ENCODE assay signal across 11 cellular contexts in the genomic region with DNA sequence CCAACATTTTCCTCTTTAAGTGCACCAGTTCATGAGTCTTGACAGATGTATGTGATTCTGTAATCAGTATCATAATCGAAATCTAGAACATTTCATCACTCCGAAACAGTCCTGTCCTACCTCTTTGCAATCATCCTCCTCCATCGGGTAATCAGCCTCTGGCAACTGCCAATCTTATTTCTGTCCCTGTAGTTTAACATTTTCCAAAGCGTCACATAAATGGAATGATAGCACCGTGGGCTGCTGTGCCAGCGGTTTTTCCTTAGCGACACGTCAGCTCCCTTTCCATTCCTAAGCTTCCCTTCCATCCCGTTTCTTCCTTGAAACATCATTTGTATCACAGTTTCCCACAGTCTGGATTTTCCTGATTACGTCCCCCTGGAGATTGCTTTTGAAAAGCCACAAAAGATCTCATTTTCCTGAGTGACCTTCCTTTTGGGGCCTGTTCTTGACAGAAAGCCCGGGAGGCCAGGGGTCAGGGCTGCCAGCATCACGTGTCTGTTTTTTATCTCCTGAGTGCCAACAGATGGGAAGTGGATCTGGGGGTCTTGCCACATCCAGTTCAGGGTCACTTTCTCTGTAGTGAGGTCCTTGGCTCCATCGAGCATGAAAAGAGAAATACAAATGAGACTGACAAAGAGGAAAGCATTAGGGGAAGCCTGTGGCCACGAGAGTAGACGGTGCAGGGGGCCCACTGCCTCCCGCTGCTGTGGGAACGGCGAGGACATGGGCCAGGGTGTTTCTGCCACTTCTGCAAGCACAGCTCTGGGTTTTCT. TPM values are rescaled to one million over a fixed set of nuclear protein-coding genes. Genes with fewer than 3 reads are reported as not detected.
DNase-seq lines count a peak whose midpoint lies in the region; ATAC-seq and TF ChIP-seq lines count a peak whose summit lies in the region.
"Had no signal": no experiment of that assay in that cellular context is flagged by ENCODE, and none has a peak within 500 bp of the region (broad histone marks: within the 10 kb centered on the region; RNA-seq: fewer than 3 reads in every experiment).

No MANE protein-coding gene starts in this region.

- POLR2A ChIA-PET in naive thymus-derived CD8-positive, alpha-beta T cell (lab: Charles Lee): no interaction called here

- no peak overlapping the region for H3K4me2 ChIP-seq in hepatocyte

- intact Hi-C loops in activated CD4-positive, alpha-beta T cell treated with anti-CD3 and anti-CD28 coated beads, Interleukin-2, amount 10 ng/mL, durations not matched to agents 24 days and 14 days (cut with micrococcal nuclease): no loop called here

- H3K27ac Mint-ChIP-seq in chondrocyte (ENCODE audit: unreplicated experiment): peak overlapping the region; percentile 98
- peak overlapping the region in 4 of 10 donors; percentile 11 to 57 (median 50) for H3K27ac Mint-ChIP-seq in naive thymus-derived CD8-positive, alpha-beta T cell
- H3K27ac Mint-ChIP-seq in activated CD4-positive, alpha-beta T cell treated with anti-CD3 and anti-CD28 coated beads, Interleukin-2, amount 10 ng/mL, durations not matched to agents 24 days and 14 days: no peak overlapping the region
- H3K27ac Mint-ChIP-seq: CD4-positive, alpha-beta T cell had no signal

- TF ChIP-seq CTCF in chondrocyte (IDR thresholded peaks at IDR 0.05): no peak
- no peak for TF ChIP-seq CTCF in hepatocyte (IDR thresholded peaks at IDR 0.05; ENCODE audit: poor library complexity)

- no peak overlapping the region for H2AFZ ChIP-seq in hepatocyte

- H3K36me3 Mint-ChIP-seq in chondrocyte (ENCODE audit: low read depth): peaks cover 5% of the 10 kb centered on the region
- peaks cover 0 to 48% (median under 1%) of the 10 kb centered on the region in 3 donors for H3K36me3 Mint-ChIP-seq in naive thymus-derived CD8-positive, alpha-beta T cell
- H3K36me3 Mint-ChIP-seq in activated CD4-positive, alpha-beta T cell treated with anti-CD3 and anti-CD28 coated beads, Interleukin-2, amount 10 ng/mL, durations not matched to agents 24 days and 14 days (ENCODE audit: low read depth): peaks cover 3% of the 10 kb centered on the region

- no peak for ATAC-seq in naive thymus-derived CD8-positive, alpha-beta T cell
- ATAC-seq in HG03460 (IDR thresholded peaks at IDR 0.05; ENCODE audit: unreplicated experiment): no peak

- H3K36me3 ChIP-seq in hepatocyte (replicated peaks; ENCODE audit: insufficient read depth, low read depth): no peaks in the 10 kb centered on the region

- no peaks in the 10 kb centered on the region for H3K9me2 ChIP-seq in hepatocyte (replicated peaks; ENCODE audit: insufficient read depth)

- peaks cover 14% of the 10 kb centered on the region for H3K4me1 ChIP-seq in hepatocyte (ENCODE audit: insufficient read depth)

- H3K4me1 Mint-ChIP-seq in chondrocyte (ENCODE audit: low read depth): peaks cover 29% of the 10 kb centered on the region
- H3K4me1 Mint-ChIP-seq in naive thymus-derived CD8-positive, alpha-beta T cell: peaks cover 0 to 4% (median 2%) of the 10 kb centered on the region in 4 donors
- H3K4me1 Mint-ChIP-seq in activated CD4-positive, alpha-beta T cell treated with anti-CD3 and anti-CD28 coated beads, Interleukin-2, amount 10 ng/mL, durations not matched to agents 24 days and 14 days: no peaks in the 10 kb centered on the region

- peaks cover 25% of the 10 kb centered on the region for H3K79me2 ChIP-seq in hepatocyte

- no peak overlapping the region for H3K4me3 ChIP-seq in hepatocyte

- no peaks in the 10 kb centered on the region for H3K9me3 Mint-ChIP-seq in chondrocyte (ENCODE audit: low read depth)
- no peaks in the 10 kb centered on the region for H3K9me3 Mint-ChIP-seq in naive thymus-derived CD8-positive, alpha-beta T cell
- no peaks in the 10 kb centered on the region for H3K9me3 Mint-ChIP-seq in activated CD4-positive, alpha-beta T cell treated with anti-CD3 and anti-CD28 coated beads, Interleukin-2, amount 10 ng/mL, durations not matched to agents 24 days and 14 days
- H3K9me3 Mint-ChIP-seq: CD4-positive, alpha-beta T cell had no signal

- no peaks in the 10 kb centered on the region for H4K20me1 ChIP-seq in hepatocyte (ENCODE audit: insufficient read depth, poor library complexity, severe bottlenecking)

- H3K27me3 Mint-ChIP-seq in chondrocyte (ENCODE audit: low read depth): no peaks in the 10 kb centered on the region
- H3K27me3 Mint-ChIP-seq in naive thymus-derived CD8-positive, alpha-beta T cell: no peaks in the 10 kb centered on the region
- no peaks in the 10 kb centered on the region for H3K27me3 Mint-ChIP-seq in activated CD4-positive, alpha-beta T cell treated with anti-CD3 and anti-CD28 coated beads, Interleukin-2, amount 10 ng/mL, durations not matched to agents 24 days and 14 days
- H3K27me3 Mint-ChIP-seq: CD4-positive, alpha-beta T cell had no signal

- peak overlapping the region; percentile 21 for H3K4me3 Mint-ChIP-seq in chondrocyte (ENCODE audit: unreplicated experiment)
- no peak overlapping the region for H3K4me3 Mint-ChIP-seq in naive thymus-derived CD8-positive, alpha-beta T cell
- no peak overlapping the region for H3K4me3 Mint-ChIP-seq in activated CD4-positive, alpha-beta T cell treated with anti-CD3 and anti-CD28 coated beads, Interleukin-2, amount 10 ng/mL, durations not matched to agents 24 days and 14 days
- H3K4me3 Mint-ChIP-seq: CD4-positive, alpha-beta T cell had no signal

- DNase-seq in Daoy (ENCODE audit: low read depth): peak; percentile 63
- no peak for DNase-seq in chondrocyte (ENCODE audit: low spot score)
- peak; percentile 9 for DNase-seq in hepatocyte (ENCODE audit: low spot score)
- peak; percentile 56 for DNase-seq in retina
- no peak for DNase-seq in naive thymus-derived CD8-positive, alpha-beta T cell
- DNase-seq in activated CD4-positive, alpha-beta T cell treated with anti-CD3 and anti-CD28 coated beads, Interleukin-2, amount 10 ng/mL, durations not matched to agents 24 days and 14 days: no peak
- DNase-seq in iPS-NIHi7 (ENCODE audit: extremely low spot score): no peak
- DNase-seq: activated effector memory CD4-positive, alpha-beta T cell treated with anti-CD3 and anti-CD28 coated beads, Interleukin-2, amount 50 U/mL, for 16 hours; CD4-positive, alpha-beta T cell; NCI-H510A treated with DMSO at 0.1 percent for 48 hours had no signal

- H3K9me3 ChIP-seq in hepatocyte (ENCODE audit: low read depth): no peaks in the 10 kb centered on the region

- peak overlapping the region; percentile 61 for H3K27ac ChIP-seq in hepatocyte

- H3K27me3 ChIP-seq in hepatocyte: no peaks in the 10 kb centered on the region

- WGBS in hepatocyte (ENCODE audit: low lambda C conversion rate, missing lambda C conversion rate): 70% methylated on average over 18 of the region's 18 CpGs

RNA-seq across cellular contexts. Expression of gene TMEM120A, which starts 31.6 kb away (rescaled TPM):
- 3.6 and 5.5 TPM in 2 replicates for total RNA-seq in Daoy (2014; rRNA removed; shearing (Covaris generic))
- total RNA-seq in chondrocyte (28.8 to 36.0 TPM (median 30.6 TPM) in 3 replicates), hepatocyte (40.6 and 50.7 TPM in 2 replicates)
- 91.1 and 99.5 TPM in 2 replicates for polyA plus RNA-seq in hepatocyte
- 10 to 100 TPM; 21.5 to 31.4 TPM for total RNA-seq in naive thymus-derived CD8-positive, alpha-beta T cell
- 10 to 100 TPM; 12.2 to 15.6 (median 14.8) TPM for polyA plus RNA-seq in naive thymus-derived CD8-positive, alpha-beta T cell
- total RNA-seq in activated CD4-positive, alpha-beta T cell treated with anti-CD3 and anti-CD28 coated beads, Interleukin-2, amount 10 ng/mL, durations not matched to agents 24 days and 14 days: 36.1 and 38.2 TPM in 2 replicates

RNA-seq across cellular contexts. Expression of gene POR, which starts 47.8 kb away (rescaled TPM):
- 28.8 and 41.3 TPM in 2 replicates for total RNA-seq in Daoy (2014; rRNA removed; shearing (Covaris generic))
- total RNA-seq in chondrocyte (53.8 to 62.2 TPM (median 55.6 TPM) in 3 replicates), hepatocyte (102 and 106 TPM in 2 replicates)
- polyA plus RNA-seq in hepatocyte: 212 and 220 TPM in 2 replicates
- total RNA-seq in naive thymus-derived CD8-positive, alpha-beta T cell: 10 to 100 TPM; 74.4 to 80.3 TPM
- polyA plus RNA-seq in naive thymus-derived CD8-positive, alpha-beta T cell: 10 to 100 TPM; 32.6 to 51.0 (median 45.2) TPM
- total RNA-seq in activated CD4-positive, alpha-beta T cell treated with anti-CD3 and anti-CD28 coated beads, Interleukin-2, amount 10 ng/mL, durations not matched to agents 24 days and 14 days: 69.4 and 75.0 TPM in 2 replicates

Comparison
In these comparisons a context has a peak if more than half of its experiments do, and no peak if none do; other contexts are left out.
1. DNase-seq: peak in Daoy (single experiment), hepatocyte (single experiment) and retina (single experiment); none in chondrocyte (single experiment), naive thymus-derived CD8-positive, alpha-beta T cell (0 of 10), activated CD4-positive, alpha-beta T cell treated with anti-CD3 and anti-CD28 coated beads, Interleukin-2, amount 10 ng/mL, durations not matched to agents 24 days and 14 days (single experiment) and iPS-NIHi7 (single experiment).